Comparison of ENCODE assay signal across 9 cellular contexts in genomic region chr22:18881260-18881659, GRCh38. TPM values are rescaled to one million over a fixed set of nuclear protein-coding genes. Genes with fewer than 3 reads are reported as not detected.
DNase-seq lines count a peak whose midpoint lies in the region; ATAC-seq and TF ChIP-seq lines count a peak whose summit lies in the region.
"Not testable (repeated sequence)": the region's sequence is repeated elsewhere in the genome, so short reads cannot be mapped to it uniquely, and the experiment has no call there.
"Had no signal": no experiment of that assay in that cellular context is flagged by ENCODE, and none has a peak within 500 bp of the region (broad histone marks: within the 10 kb centered on the region; RNA-seq: fewer than 3 reads in every experiment).

No MANE protein-coding gene starts in this region.

- not testable (repeated sequence) for ATAC-seq in CD4-positive, alpha-beta T cell (ENCODE audit: poor library complexity); PC-3

- H3K9me2 ChIP-seq in PC-3 (replicated peaks; ENCODE audit: low read length): not testable (repeated sequence)

- BruUV-seq in PC-3 (replicated peaks; lab: Mats Ljungman, UMichigan): not testable (repeated sequence)

- CTCF ChIA-PET in CD4-positive, alpha-beta T cell (lab: Charles Lee); PC-3 (lab: Charles Lee); activated naive CD4-positive, alpha-beta T cell treated with anti-CD3 and anti-CD28 coated beads for 36 hours (lab: Charles Lee): not testable (repeated sequence)

- H3K4me3 Mint-ChIP-seq in CD4-positive, alpha-beta T cell; activated naive CD4-positive, alpha-beta T cell treated with anti-CD3 and anti-CD28 coated beads for 36 hours: not testable (repeated sequence)

- H3K4me2 ChIP-seq in PC-3 (ENCODE audit: low read length): not testable (repeated sequence)

- H3K36me3 Mint-ChIP-seq in CD4-positive, alpha-beta T cell (ENCODE audit: low read depth); activated naive CD4-positive, alpha-beta T cell treated with anti-CD3 and anti-CD28 coated beads for 36 hours (ENCODE audit: low read depth): not testable (repeated sequence)

- not testable (repeated sequence) for H3F3A ChIP-seq in PC-3 (ENCODE audit: low read length, unreplicated experiment)

- not testable (repeated sequence) for H3K79me2 ChIP-seq in PC-3 (ENCODE audit: low read length)

- H3K4me3 ChIP-seq in PC-3 (ENCODE audit: low read length); cardiac muscle cell: not testable (repeated sequence)

- not testable (repeated sequence) for H3K27me3 ChIP-seq in CD4-positive, alpha-beta T cell (ENCODE audit: control insufficient read depth, insufficient read depth, low read length); PC-3 (ENCODE audit: low read length); cardiac muscle cell

- DNase-seq in CD4-positive, alpha-beta T cell: peak; percentile 16 to 88 (median 77)
- peak; percentile 0 for DNase-seq in PC-3
- peak; percentile 19 to 53 for DNase-seq in activated CD4-positive, alpha-beta T cell treated with anti-CD3 and anti-CD28 coated beads for 24 hours (ENCODE audit: low read depth in 2 of 2)
- DNase-seq in activated CD8-positive, alpha-beta memory T cell treated with anti-CD3 and anti-CD28 coated beads, Interleukin-2, amount 50 U/mL, for 48 hours: peak; percentile 71
- DNase-seq in activated naive CD4-positive, alpha-beta T cell treated with anti-CD3 and anti-CD28 coated beads for 36 hours: peak; percentile 71
- DNase-seq in cardiac muscle cell (ENCODE audit: low read depth in 1 of 2, low spot score in 1 of 2): peak; percentile 0
- DNase-seq in stimulated activated CD4-positive, alpha-beta T cell treated with anti-CD3 and anti-CD28 coated beads, Interleukin-12 subunit alpha, Interleukin-12 subunit beta, amount 100 ng/mL, for 48 hours (ENCODE audit: low read depth in 2 of 3, low spot score in 1 of 3): peak in 2 of 3 donors; percentile 36 to 56
- DNase-seq in stimulated activated CD8-positive, alpha-beta memory T cell treated with anti-CD3 and anti-CD28 coated beads, Interleukin-2, amount 100 ng/mL, for 1 hour (ENCODE audit: low read depth in 2 of 2): peak; percentile 49 to 50

- not testable (repeated sequence) for H3K9me3 Mint-ChIP-seq in CD4-positive, alpha-beta T cell; activated naive CD4-positive, alpha-beta T cell treated with anti-CD3 and anti-CD28 coated beads for 36 hours

- H2AFZ ChIP-seq in PC-3 (ENCODE audit: low read length): not testable (repeated sequence)

- not testable (repeated sequence) for H4K20me1 ChIP-seq in PC-3 (ENCODE audit: low read length)

- POLR2A ChIA-PET in CD4-positive, alpha-beta T cell (lab: Charles Lee); PC-3 (lab: Charles Lee; ENCODE audit: unreplicated experiment): not testable (repeated sequence)

- intact Hi-C loops in CD4-positive, alpha-beta T cell (cut with DNase I, micrococcal nuclease); PC-3 (cut with micrococcal nuclease); activated naive CD4-positive, alpha-beta T cell treated with anti-CD3 and anti-CD28 coated beads for 36 hours (cut with micrococcal nuclease): not testable (repeated sequence)

- peak overlapping the region; percentile 56 for H3K27ac Mint-ChIP-seq in CD4-positive, alpha-beta T cell
- not testable (repeated sequence) for H3K27ac Mint-ChIP-seq in activated naive CD4-positive, alpha-beta T cell treated with anti-CD3 and anti-CD28 coated beads for 36 hours

- not testable (repeated sequence) for H3K9ac ChIP-seq in PC-3 (ENCODE audit: low read length)

- not testable (repeated sequence) for H3K36me3 ChIP-seq in PC-3 (ENCODE audit: low read depth, low read length); cardiac muscle cell

- not testable (repeated sequence) for H3K4me1 Mint-ChIP-seq in CD4-positive, alpha-beta T cell (ENCODE audit: low read depth); activated naive CD4-positive, alpha-beta T cell treated with anti-CD3 and anti-CD28 coated beads for 36 hours (ENCODE audit: low read depth)

- not testable (repeated sequence) for H3K27ac ChIP-seq in CD4-positive, alpha-beta T cell (ENCODE audit: low read depth, low read length); PC-3 (ENCODE audit: low read length); cardiac muscle cell

- not testable (repeated sequence) for H3K27me3 Mint-ChIP-seq in CD4-positive, alpha-beta T cell; activated naive CD4-positive, alpha-beta T cell treated with anti-CD3 and anti-CD28 coated beads for 36 hours (ENCODE audit: low read depth)

- not testable (repeated sequence) for H3K9me3 ChIP-seq in CD4-positive, alpha-beta T cell (ENCODE audit: control insufficient read depth, low read length); PC-3 (ENCODE audit: low read length); cardiac muscle cell (ENCODE audit: low read depth)

- not testable (repeated sequence) for H3K4me1 ChIP-seq in PC-3 (ENCODE audit: insufficient read depth, low read length); cardiac muscle cell (ENCODE audit: low read depth)

- TF ChIP-seq CTCF in CD4-positive, alpha-beta T cell (IDR thresholded peaks at IDR 0.05); PC-3 (conservative IDR thresholded peaks at IDR 0.05; ENCODE audit: low read depth, low read length); cardiac muscle cell (IDR thresholded peaks at IDR 0.05; ENCODE audit: low read depth, low read length): not testable (repeated sequence)

RNA-seq across cellular contexts. Expression of gene DGCR6, which starts 24.9 kb away (rescaled TPM):
- 10 to 100 TPM; 14.6 to 15.3 TPM for total RNA-seq in CD4-positive, alpha-beta T cell
- total RNA-seq in PC-3 (2014; rRNA removed) (0.86 and 3.4 TPM in 2 replicates), cardiac muscle cell (22.3 and 26.2 TPM in 2 replicates)
- total RNA-seq in activated naive CD4-positive, alpha-beta T cell treated with anti-CD3 and anti-CD28 coated beads for 36 hours: 1 to 10 TPM; 1.2 to 1.3 TPM
- polyA plus RNA-seq in cardiac muscle cell: 41.4 and 44.8 TPM in 2 replicates

RNA-seq across cellular contexts. Expression of gene PRODH, which starts 54.8 kb away (rescaled TPM):
- total RNA-seq in CD4-positive, alpha-beta T cell: not detected
- total RNA-seq in PC-3 (2014; rRNA removed): 0.84 and 2.0 TPM in 2 replicates
- under 1 TPM; 0.12 to 0.30 TPM for total RNA-seq in activated naive CD4-positive, alpha-beta T cell treated with anti-CD3 and anti-CD28 coated beads for 36 hours
- 2.1 and 7.1 TPM in 2 replicates for total RNA-seq in cardiac muscle cell
- polyA plus RNA-seq in cardiac muscle cell: 3.4 and 5.1 TPM in 2 replicates
- total RNA-seq: dermis microvascular lymphatic vessel endothelial cell had no signal

Comparison
In these comparisons a context has a peak if more than half of its experiments do, and no peak if none do; other contexts are left out.
1. DNase-seq: peak in every context shown above with its lines; median percentile 77 in CD4-positive, alpha-beta T cell; 71 in activated CD8-positive, alpha-beta memory T cell treated with anti-CD3 and anti-CD28 coated beads, Interleukin-2, amount 50 U/mL, for 48 hours; 71 in activated naive CD4-positive, alpha-beta T cell treated with anti-CD3 and anti-CD28 coated beads for 36 hours; 50 in stimulated activated CD8-positive, alpha-beta memory T cell treated with anti-CD3 and anti-CD28 coated beads, Interleukin-2, amount 100 ng/mL, for 1 hour; 46 in stimulated activated CD4-positive, alpha-beta T cell treated with anti-CD3 and anti-CD28 coated beads, Interleukin-12 subunit alpha, Interleukin-12 subunit beta, amount 100 ng/mL, for 48 hours; 36 in activated CD4-positive, alpha-beta T cell treated with anti-CD3 and anti-CD28 coated beads for 24 hours; 0 in PC-3; 0 in cardiac muscle cell.